In the genomic region with DNA sequence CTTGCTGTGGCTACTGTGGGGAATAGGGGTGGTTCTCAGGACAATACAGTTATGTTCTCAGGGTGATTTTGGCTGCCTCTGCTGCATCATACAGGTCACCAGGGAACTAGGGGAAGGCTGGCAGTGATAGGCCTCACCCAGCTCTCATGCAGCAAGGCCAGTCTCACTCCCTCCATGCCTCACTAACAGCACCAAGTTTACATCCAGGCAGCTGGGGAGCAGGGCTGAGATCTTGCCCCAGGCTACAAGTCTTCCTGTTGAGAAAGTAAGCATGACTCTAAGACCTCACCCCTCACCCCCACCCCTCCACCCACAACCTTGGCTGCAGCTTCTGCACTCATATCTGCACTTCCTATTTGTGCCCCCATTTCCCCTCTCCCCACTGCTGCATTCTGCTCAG, we compare ENCODE assay signal across 17 cellular contexts.
"Had no signal": no experiment of that assay in that cellular context is flagged by ENCODE, and none has a peak within 500 bp of the region (broad histone marks: within the 10 kb centered on the region; RNA-seq: fewer than 3 reads in every experiment).

No MANE protein-coding gene starts in this region.

- H3K4me1 ChIP-seq: right atrium auricular region, thyroid gland, uterus had no signal

- H3K36me3 ChIP-seq: right atrium auricular region, thyroid gland, uterus had no signal

- H3K27me3 ChIP-seq: right atrium auricular region, thyroid gland, uterus had no signal

- H3K9me3 ChIP-seq: thyroid gland, uterus had no signal

- ATAC-seq: activated CD8-positive, alpha-beta T cell treated with anti-CD3 and anti-CD28 coated beads, Interleukin-2, amount 10 ng/mL, durations not matched to agents 7 days and 5 days; effector memory CD8-positive, alpha-beta T cell; left ventricle myocardium superior; stimulated activated naive B cell treated with anti-CD40 and anti-IgM and Interleukin-4, amounts not matched to agents 10 μg/mL and 1 μg/mL and 100 μg/mL, for 72 hours had no signal

- DNase-seq: activated CD4-positive, alpha-beta T cell treated with anti-CD3 and anti-CD28 coated beads, Interleukin-2, amount 10 ng/mL, durations not matched to agents 24 days and 14 days; activated CD4-positive, CD25-positive, alpha-beta regulatory T cell; activated CD8-positive, alpha-beta memory T cell treated with anti-CD3 and anti-CD28 coated beads, Interleukin-2, amount 50 U/mL, for 4 hours; activated CD8-positive, alpha-beta T cell treated with anti-CD3 and anti-CD28 coated beads, Interleukin-2, amount 10 ng/mL, durations not matched to agents 7 days and 5 days; activated naive CD8-positive, alpha-beta T cell treated with anti-CD3 and anti-CD28 coated beads for 36 hours; activated T-cell treated with anti-CD3 and anti-CD28 coated beads, Interleukin-2, amount 50 U/mL, for 48 hours; effector memory CD8-positive, alpha-beta T cell; left ventricle myocardium superior; nucleus accumbens; stimulated activated CD4-positive, alpha-beta T cell treated with anti-CD3 and anti-CD28 coated beads, Interleukin-15, amount 100 ng/mL, for 24 hours; stimulated activated CD4-positive, alpha-beta T cell treated with anti-CD3 and anti-CD28 coated beads, Interleukin-4, amount 100 ng/mL, for 1 hour; stimulated activated naive B cell treated with anti-CD40 and anti-IgM and Interleukin-4, amounts not matched to agents 10 μg/mL and 1 μg/mL and 100 μg/mL, for 72 hours; T-helper 2 cell; thyroid gland; uterus had no signal

- H3K4me3 ChIP-seq: right atrium auricular region, skin epidermis, thyroid gland, uterus had no signal

- H3K27ac ChIP-seq: right atrium auricular region, skin epidermis, thyroid gland, uterus had no signal
